12 cellular contexts compared by ENCODE assay signal in the genomic region with DNA sequence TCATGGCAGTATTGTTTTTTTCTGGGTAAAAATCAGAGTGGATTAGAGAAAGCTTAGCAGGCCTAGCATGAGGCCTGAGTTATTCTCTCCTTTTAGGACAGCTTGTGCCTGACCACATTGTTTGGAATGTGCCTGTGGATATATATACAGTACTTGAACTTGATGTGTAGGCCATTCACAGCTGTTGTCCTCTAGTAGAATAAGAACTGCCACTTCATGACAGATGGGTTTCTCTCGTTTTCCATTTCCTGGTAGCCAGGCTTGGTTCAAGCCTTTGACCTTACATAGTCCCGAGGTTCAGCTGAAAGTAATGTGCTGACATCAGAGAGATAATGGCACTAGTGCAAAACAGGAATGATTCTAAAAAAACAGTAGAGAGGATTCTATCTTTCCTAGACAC.
DNase-seq lines count a peak whose midpoint lies in the region; ATAC-seq and TF ChIP-seq lines count a peak whose summit lies in the region.
"Had no signal": no experiment of that assay in that cellular context is flagged by ENCODE, and none has a peak within 500 bp of the region (broad histone marks: within the 10 kb centered on the region; RNA-seq: fewer than 3 reads in every experiment).

No MANE protein-coding gene starts in this region.

- POLR2A ChIA-PET in GM10248 (lab: Yijun Ruan, JAX) = no interaction called here

- no peaks in the 10 kb centered on the region for H3K36me3 ChIP-seq in lower lobe of right lung
- H3K36me3 ChIP-seq in osteoblast (ENCODE audit: insufficient read depth, low read length) = no peaks in the 10 kb centered on the region

- H3K4me1 ChIP-seq in lower lobe of right lung = no peaks in the 10 kb centered on the region
- H3K4me1 ChIP-seq in osteoblast (ENCODE audit: insufficient read depth, low read length) = no peaks in the 10 kb centered on the region

- no peak overlapping the region for H3K4me2 ChIP-seq in osteoblast (ENCODE audit: insufficient read depth, low read length)

- ATAC-seq in lower lobe of right lung = peak; percentile 43 to 72
- ATAC-seq: naive thymus-derived CD4-positive, alpha-beta T cell; T-cell had no signal

- H2AFZ ChIP-seq in osteoblast (ENCODE audit: low read length) = no peak overlapping the region

- no peak overlapping the region for H3K27ac ChIP-seq in lower lobe of right lung
- no peak overlapping the region for H3K27ac ChIP-seq in osteoblast (ENCODE audit: low read depth, low read length)

- CTCF ChIA-PET in GM10248 (lab: Yijun Ruan, JAX) = interaction anchor here (1.2 kb wide), 1 partner anchor 15 kb away, joined by 5 read pairs; no protein-coding TSS in a partner anchor

- H3K9me3 ChIP-seq in lower lobe of right lung = no peaks in the 10 kb centered on the region
- H3K9me3 ChIP-seq in osteoblast (ENCODE audit: low read depth, low read length) = no peaks in the 10 kb centered on the region

- no peak for TF ChIP-seq CTCF in lower lobe of right lung (IDR thresholded peaks at IDR 0.05)
- TF ChIP-seq CTCF in GM10248 (IDR thresholded peaks at IDR 0.05; ENCODE audit: control extremely low read depth, extremely low read depth, low read depth, missing control alignments) = no peak
- TF ChIP-seq CTCF in osteoblast (IDR thresholded peaks at IDR 0.05; ENCODE audit: extremely low read depth, low read depth, low read length) = no peak

- peaks cover 3% of the 10 kb centered on the region for H4K20me1 ChIP-seq in osteoblast (ENCODE audit: insufficient read depth, low read length)

- intact Hi-C loops in lower lobe of right lung (cut with DNase I) = no loop called here

- DNase-seq in AG08396 (ENCODE audit: low spot score) = peak; percentile 5
- peak; percentile 65 for DNase-seq in NCI-H1092 treated with DMSO at 0.1 percent for 48 hours (lab: John Stamatoyannopoulos, UW)
- DNase-seq in astrocyte of the hippocampus (ENCODE audit: low read depth, low spot score) = peak; percentile 66
- DNase-seq in lower lobe of right lung = no peak
- DNase-seq in GM10248 (ENCODE audit: extremely low spot score) = no peak
- DNase-seq in activated naive CD4-positive, alpha-beta T cell treated with Interleukin-2 at 50 U/mL for 16 hours = no peak
- no peak for DNase-seq in EL
- no peak for DNase-seq in osteoblast (ENCODE audit: insufficient read length, low spot score, missing footprints)
- DNase-seq: C1 segment of cervical spinal cord; naive thymus-derived CD4-positive, alpha-beta T cell; stimulated activated CD4-positive, alpha-beta T cell treated with anti-CD3 and anti-CD28 coated beads, Interleukin-4, amount 100 ng/mL, for 1 hour; T-cell had no signal

- no peaks in the 10 kb centered on the region for H3K27me3 ChIP-seq in lower lobe of right lung (ENCODE audit: low read depth)
- H3K27me3 ChIP-seq in osteoblast (ENCODE audit: insufficient read depth, low read length) = no peaks in the 10 kb centered on the region

- no peak overlapping the region for H3K4me3 ChIP-seq in lower lobe of right lung
- no peak overlapping the region for H3K4me3 ChIP-seq in osteoblast (ENCODE audit: insufficient read depth, low read length)

- no peaks in the 10 kb centered on the region for H3K79me2 ChIP-seq in osteoblast (ENCODE audit: insufficient read depth, low read length)

Comparison
In these comparisons a context has a peak if more than half of its experiments do, and no peak if none do; other contexts are left out.
1. DNase-seq: peak in AG08396 (single experiment), NCI-H1092 treated with DMSO at 0.1 percent for 48 hours (single experiment) and astrocyte of the hippocampus (single experiment); none in lower lobe of right lung (single experiment), GM10248 (single experiment), activated naive CD4-positive, alpha-beta T cell treated with Interleukin-2 at 50 U/mL for 16 hours (single experiment), EL (single experiment) and osteoblast (single experiment).